Comparison of ENCODE assay signal across 8 cellular contexts in the genomic region with DNA sequence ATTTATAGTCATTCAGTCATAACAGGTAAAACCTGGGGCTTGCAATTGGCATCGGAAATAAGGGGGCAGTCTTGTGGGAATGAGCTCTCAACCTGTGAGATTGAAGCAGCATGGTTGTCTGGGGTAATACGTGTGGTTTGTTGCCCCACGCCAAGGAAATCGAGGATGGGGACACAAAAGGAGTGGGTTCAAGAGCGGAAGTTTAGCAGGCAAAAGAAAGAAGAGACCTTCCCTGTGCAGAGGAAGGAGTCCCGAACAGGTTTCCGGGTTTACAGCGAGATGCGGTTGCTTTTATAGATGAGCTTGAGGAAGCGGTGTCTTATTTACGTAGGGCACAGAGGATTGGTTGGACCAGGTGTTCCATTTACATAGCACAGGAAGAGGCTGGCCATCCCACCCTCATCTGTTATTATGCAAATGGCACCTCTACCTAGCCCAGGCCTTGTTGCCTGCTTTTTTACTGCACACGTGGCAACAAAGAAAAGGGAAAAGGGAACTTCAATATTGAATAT. TPM values are rescaled to one million over a fixed set of nuclear protein-coding genes. Genes with fewer than 3 reads are reported as not detected.
A peak's percentile ranks its signal among the peaks of the same experiment; 100 is the strongest.
DNase-seq lines count a peak whose midpoint lies in the region; ATAC-seq, FAIRE-seq and TF ChIP-seq lines count a peak whose summit lies in the region.

No MANE protein-coding gene starts in this region.

- FAIRE-seq in pancreas (lab: Jason Lieb, UNC) = no peak

- H3K27me3 Mint-ChIP-seq in activated CD4-positive, alpha-beta T cell treated with anti-CD3 and anti-CD28 coated beads, Interleukin-2, amount 10 ng/mL, durations not matched to agents 7 days and 5 days = no peaks in the 10 kb centered on the region

- H3K4me3 Mint-ChIP-seq in activated CD4-positive, alpha-beta T cell treated with anti-CD3 and anti-CD28 coated beads, Interleukin-2, amount 10 ng/mL, durations not matched to agents 7 days and 5 days = peak overlapping the region; percentile 69

- intact Hi-C loops in pancreas (cut with DNase I) = no loop called here

- POLR2A ChIA-PET in activated CD4-positive, alpha-beta T cell treated with anti-CD3 and anti-CD28 coated beads, Interleukin-2, amount 10 ng/mL, durations not matched to agents 7 days and 5 days (lab: Charles Lee) = interaction anchor here (0.6 to 0.8 kb wide), 3 partner anchors 9 to 37 kb away, joined by 3 to 8 read pairs (median 4); partner anchors contain the start of gene IFNAR1

- no peaks in the 10 kb centered on the region for H3K27me3 ChIP-seq in esophagus (ENCODE audit: control insufficient read depth in 1 of 2, insufficient read depth in 2 of 2, low read length in 2 of 2)
- H3K27me3 ChIP-seq in pancreas = no peaks in the 10 kb centered on the region

- ATAC-seq in pancreas (peak; percentile 25 to 56 (median 38)), HG03354 (IDR thresholded peaks at IDR 0.05; ENCODE audit: poor library complexity, severe bottlenecking, unreplicated experiment) (no peak)

- H3K4me1 ChIP-seq in esophagus (ENCODE audit: control insufficient read depth in 2 of 2, insufficient read depth in 2 of 2, low read length in 1 of 2) = peaks cover 0 to 6% of the 10 kb centered on the region in 2 donors
- H3K4me1 ChIP-seq in pancreas = peaks cover 0 to 17% (median 4%) of the 10 kb centered on the region in 3 donors

- peaks cover 2 to 4% of the 10 kb centered on the region in 2 donors for H3K36me3 ChIP-seq in esophagus (ENCODE audit: control insufficient read depth in 2 of 2, insufficient read depth in 2 of 2, low read length in 1 of 2)
- no peaks in the 10 kb centered on the region for H3K36me3 ChIP-seq in pancreas

- H3K4me3 ChIP-seq in esophagus (ENCODE audit: low read depth in 1 of 2, low read length in 2 of 2) (no peak overlapping the region), pancreas (no peak overlapping the region)

- H3K9me3 ChIP-seq in esophagus (ENCODE audit: control insufficient read depth in 2 of 2, insufficient read depth in 1 of 2, low read depth in 1 of 2, low read length in 1 of 2) (peaks cover 0 to under 1% of the 10 kb centered on the region in 2 donors), pancreas (no peaks in the 10 kb centered on the region)

- peaks cover 26% of the 10 kb centered on the region for H3K4me1 Mint-ChIP-seq in activated CD4-positive, alpha-beta T cell treated with anti-CD3 and anti-CD28 coated beads, Interleukin-2, amount 10 ng/mL, durations not matched to agents 7 days and 5 days

- in situ Hi-C loops in GM13976 (cut with MboI; ENCODE audit: low sequenced_read_pairs, unreplicated experiment) = loop anchor here (5.0 to 10.0 kb wide), 2 partner anchors 80 to 157 kb away; no protein-coding TSS in a partner anchor

- no peak for TF ChIP-seq CTCF in pancreas (IDR thresholded peaks at IDR 0.05)
- no peak for TF ChIP-seq CTCF in GM13976 (IDR thresholded peaks at IDR 0.05; ENCODE audit: borderline replicate concordance, control extremely low read depth, extremely low read depth, insufficient read depth, missing control alignments)

- WGBS in esophagus, 2 donors = 39 to 44% methylated on average over 12 of the region's 12 CpGs
- WGBS in pancreas, 2 donors = 39 to 42% methylated on average over 12 of the region's 12 CpGs

- H3K9me3 Mint-ChIP-seq in activated CD4-positive, alpha-beta T cell treated with anti-CD3 and anti-CD28 coated beads, Interleukin-2, amount 10 ng/mL, durations not matched to agents 7 days and 5 days = peaks cover 12% of the 10 kb centered on the region

- peak overlapping the region; percentile 92 for H3K27ac Mint-ChIP-seq in activated CD4-positive, alpha-beta T cell treated with anti-CD3 and anti-CD28 coated beads, Interleukin-2, amount 10 ng/mL, durations not matched to agents 7 days and 5 days

- peak; percentile 72 for TF ChIP-seq POLR2A in GM19193 (IDR thresholded peaks at IDR 0.05; ENCODE audit: extremely low read depth, insufficient read depth, insufficient read length)

- CTCF ChIA-PET in activated CD4-positive, alpha-beta T cell treated with anti-CD3 and anti-CD28 coated beads, Interleukin-2, amount 10 ng/mL, durations not matched to agents 7 days and 5 days (lab: Charles Lee) = interaction anchor here (0.6 to 3.2 kb wide), 25 partner anchors 13 to 244 kb away, joined by 3 to 40 read pairs (median 5); partner anchors contain the start of genes IFNAR1 and TMEM50B

- H3K27ac ChIP-seq in esophagus (ENCODE audit: low read depth in 2 of 2, low read length in 1 of 2) (peak overlapping the region; percentile 53 to 82), pancreas (peak overlapping the region in 2 of 4 donors; percentile 43 to 45)

- peaks cover 15% of the 10 kb centered on the region for H3K36me3 Mint-ChIP-seq in activated CD4-positive, alpha-beta T cell treated with anti-CD3 and anti-CD28 coated beads, Interleukin-2, amount 10 ng/mL, durations not matched to agents 7 days and 5 days (ENCODE audit: low read depth)

- DNase-seq in NCI-H2196 (lab: John Stamatoyannopoulos, UW; ENCODE audit: unreplicated experiment) = peak; percentile 52
- DNase-seq in activated CD4-positive, alpha-beta T cell treated with anti-CD3 and anti-CD28 coated beads, Interleukin-2, amount 10 ng/mL, durations not matched to agents 7 days and 5 days = peak; percentile 83
- no peak for DNase-seq in pancreas
- DNase-seq in AG08396 (ENCODE audit: low spot score) = no peak
- DNase-seq in GM13976 (ENCODE audit: low spot score) = no peak

RNA-seq across cellular contexts. Expression of gene IFNAR1, which starts 37.3 kb away (rescaled TPM):
- 10 to 100 TPM; 37.6 to 40.9 TPM for total RNA-seq in activated CD4-positive, alpha-beta T cell treated with anti-CD3 and anti-CD28 coated beads, Interleukin-2, amount 10 ng/mL, durations not matched to agents 7 days and 5 days
- polyA plus RNA-seq in esophagus (10 to 100 TPM in 1 of 2 donors, 1 to 10 TPM in 1; 9.0 to 14.1 TPM), pancreas (1 to 10 TPM; 7.5 to 9.6 TPM)
- 10 to 100 TPM; 21.4 to 48.5 (median 27.6) TPM for total RNA-seq in pancreas

RNA-seq across cellular contexts. Expression of gene IFNGR2, which starts 41.1 kb away (rescaled TPM):
- 10 to 100 TPM; 11.3 to 11.8 TPM for total RNA-seq in activated CD4-positive, alpha-beta T cell treated with anti-CD3 and anti-CD28 coated beads, Interleukin-2, amount 10 ng/mL, durations not matched to agents 7 days and 5 days
- polyA plus RNA-seq in esophagus = 10 to 100 TPM; 44.9 to 52.5 TPM
- 10 to 100 TPM; 10.1 to 56.5 (median 15.2) TPM for total RNA-seq in pancreas
- polyA plus RNA-seq in pancreas = 10 to 100 TPM; 23.6 to 31.4 TPM

Comparison
In these comparisons a context has a peak if more than half of its experiments do, and no peak if none do; other contexts are left out.
1. DNase-seq: peak in NCI-H2196 (single experiment) and activated CD4-positive, alpha-beta T cell treated with anti-CD3 and anti-CD28 coated beads, Interleukin-2, amount 10 ng/mL, durations not matched to agents 7 days and 5 days (single experiment); none in pancreas (0 of 6), AG08396 (single experiment) and GM13976 (single experiment).